ENCODE assay signal across 8 cellular contexts in genomic region chr14:104752735-104753527, GRCh38. TPM values are rescaled to one million over a fixed set of nuclear protein-coding genes. Genes with fewer than 3 reads are reported as not detected.
DNase-seq lines count a peak whose midpoint lies in the region; ATAC-seq and TF ChIP-seq lines count a peak whose summit lies in the region.

Gene SIVA1 (plus strand): TSS chr14:104753147. CDS start chr14:104753202, 55 bp downstream.

- no peaks in the 10 kb centered on the region for H3K27me3 Mint-ChIP-seq in CD14-positive monocyte (ENCODE audit: low read depth in 3 of 3)

- H3K9me3 Mint-ChIP-seq in CD14-positive monocyte = peaks cover 0 to 8% (median 2%) of the 10 kb centered on the region in 7 donors

- H3K9me3 ChIP-seq in left lung = no peaks in the 10 kb centered on the region

- H3K4me3 Mint-ChIP-seq in CD14-positive monocyte = peak within 1 kb of the TSS; percentile 83 to 90

- peaks cover 19 to 27% of the 10 kb centered on the region in 2 donors for H3K36me3 Mint-ChIP-seq in CD14-positive monocyte

- no peak for TF ChIP-seq CTCF in CD14-positive monocyte (IDR thresholded peaks at IDR 0.05)
- TF ChIP-seq CTCF in left lung (IDR thresholded peaks at IDR 0.05) = no peak

- H3K27me3 ChIP-seq in left lung = no peaks in the 10 kb centered on the region

- peak within 1 kb of the TSS; percentile 85 to 97 (median 93) for H3K27ac Mint-ChIP-seq in CD14-positive monocyte

- H3K27ac ChIP-seq in left lung = peak within 1 kb of the TSS; percentile 61 to 90

- intact Hi-C loops in CD14-positive monocyte (cut with micrococcal nuclease) = loop anchor here in 1 of 2 donors (5.0 kb wide), 1 partner anchor 739 kb away; the partner anchor contains the start of gene TEDC1
- intact Hi-C loops in left lung (cut with DNase I) = no loop called here

- H3K36me3 ChIP-seq in left lung = peaks cover 0 to 27% of the 10 kb centered on the region in 2 donors

- peak; percentile 100 for DNase-seq in CD14-positive monocyte (ENCODE audit: low spot score)
- peak; percentile 99 for DNase-seq in NCI-H82 (lab: John Stamatoyannopoulos, UW)
- DNase-seq in activated CD4-positive, alpha-beta T cell treated with anti-CD3 and anti-CD28 coated beads, Interleukin-2, amount 50 U/mL, for 48 hours = peak; percentile 100
- peak; percentile 100 for DNase-seq in dermis blood vessel endothelial cell
- peak; percentile 100 for DNase-seq in left lung
- peak; percentile 99 for DNase-seq in stimulated activated CD4-positive, alpha-beta T cell treated with anti-CD3 and anti-CD28 coated beads, Interleukin-2, amount 100 ng/mL, for 48 hours

- H3K4me3 ChIP-seq in left lung = peak within 1 kb of the TSS; percentile 93 to 94

- ATAC-seq in GM19397 (IDR thresholded peaks at IDR 0.05; ENCODE audit: unreplicated experiment) (peak; percentile 89), HG03571 (IDR thresholded peaks at IDR 0.05; ENCODE audit: unreplicated experiment) (peak; percentile 81), left lung (peak; percentile 95)

- H3K4me1 ChIP-seq in left lung = peaks cover 10 to 27% of the 10 kb centered on the region in 2 donors

- H3K4me1 Mint-ChIP-seq in CD14-positive monocyte = peaks cover 25% of the 10 kb centered on the region

RNA-seq across cellular contexts. Expression of gene SIVA1, which starts in this region (rescaled TPM):
- polyA plus RNA-seq in CD14-positive monocyte = 100 to 1,000 TPM; 156 to 193 TPM
- total RNA-seq in dermis blood vessel endothelial cell = 115 and 214 TPM in 2 replicates
- 10 to 100 TPM; 59.2 to 69.5 TPM for total RNA-seq in left lung

Comparison
In these comparisons a context has a peak if more than half of its experiments do, and no peak if none do; other contexts are left out.
1. Peak in every context shown above with its lines: DNase-seq, ATAC-seq, H3K4me3 ChIP-seq and H3K27ac ChIP-seq.